Comparison of ENCODE assay signal across 9 cellular contexts in the genomic region with DNA sequence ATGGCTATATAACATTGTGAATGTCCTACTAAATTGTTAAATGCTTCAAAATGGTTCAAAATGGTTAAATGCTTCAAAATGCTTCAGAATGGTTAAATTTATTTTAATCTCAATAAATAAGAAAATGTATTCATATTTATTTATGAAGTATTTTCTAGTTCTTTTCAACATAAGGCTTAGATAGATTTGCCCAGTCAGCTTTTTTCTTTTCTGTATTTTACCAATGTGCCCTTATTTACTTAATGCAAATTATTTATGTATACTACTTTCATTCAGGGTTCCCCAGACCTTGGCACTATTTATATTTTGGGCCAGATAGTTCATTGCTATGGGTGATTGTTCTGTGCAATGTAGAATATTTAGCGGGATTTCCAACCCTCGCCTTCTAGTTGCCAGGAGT.
"Had no signal": no experiment of that assay in that cellular context is flagged by ENCODE, and none has a peak within 500 bp of the region (broad histone marks: within the 10 kb centered on the region; RNA-seq: fewer than 3 reads in every experiment).

No MANE protein-coding gene starts in this region.

- H2AFZ ChIP-seq: GM23248 had no signal

- H3K27ac ChIP-seq: GM23248, HL-60, KMS-11 had no signal

- ATAC-seq: HCT116 had no signal

- H3K9ac ChIP-seq: GM23248, KMS-11 had no signal

- DNase-seq: GM23248, GOT3, H9, HFFc6, Karpas-422 had no signal

- H3K4me2 ChIP-seq: KMS-11 had no signal

- H3K4me3 ChIP-seq: GM23248 had no signal

- FAIRE-seq: H54 had no signal
